1 cellular context compared by ENCODE assay signal in the genomic region with DNA sequence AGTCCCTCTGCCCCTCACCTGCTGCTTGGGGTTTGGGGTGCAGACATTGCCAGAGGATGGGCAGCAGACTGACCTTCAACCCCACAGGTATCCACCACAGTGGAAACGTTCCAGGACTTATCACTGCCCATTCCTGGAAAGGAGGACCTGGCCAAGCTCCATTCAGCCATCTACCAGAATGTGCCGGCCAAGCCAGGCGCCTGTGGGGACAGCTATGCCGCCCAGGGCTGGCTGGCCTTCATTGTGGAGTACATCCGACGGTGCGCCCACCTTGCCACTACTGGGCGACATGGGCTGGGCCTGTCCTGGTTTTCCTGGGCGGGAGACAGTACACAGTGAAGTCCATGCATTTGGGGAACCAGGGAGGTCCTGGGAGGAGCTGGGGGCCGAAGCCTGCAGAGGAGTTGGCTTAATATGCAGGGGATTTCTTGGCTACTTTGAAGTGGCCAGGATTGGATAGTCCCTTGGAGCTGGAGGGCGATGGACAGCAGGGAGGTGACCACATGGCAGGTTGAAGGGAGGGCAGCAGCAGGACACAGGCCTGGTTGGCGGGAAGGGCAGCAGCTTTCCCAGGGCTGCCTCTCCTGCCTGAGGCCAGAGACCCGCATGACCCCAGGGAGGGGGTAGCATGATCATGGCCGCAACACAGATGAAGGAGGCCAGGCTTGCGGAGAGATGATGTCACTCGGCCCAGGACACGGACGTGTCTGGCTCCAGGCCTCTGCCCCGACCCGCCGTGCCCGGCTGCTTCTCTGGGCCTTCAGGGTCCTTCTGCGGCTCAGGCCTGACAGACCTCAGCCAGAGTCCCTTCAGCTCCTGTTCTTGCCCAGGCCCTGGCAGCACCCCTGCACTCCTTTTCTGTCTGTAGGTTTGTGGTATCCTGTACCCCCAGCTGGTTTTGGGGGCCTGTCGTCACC.
TF ChIP-seq lines count a peak whose summit lies in the region.

No MANE protein-coding gene starts in this region.

TF ChIP-seq in GM12878, 131 proteins besides CTCF, POLR2A, EP300 and RAD21:
- TF ChIP-seq GATAD2B (conservative IDR thresholded peaks at IDR 0.05; ENCODE audit: low read depth) (no peak), JUND (IDR thresholded peaks at IDR 0.05; ENCODE audit: low read depth, low read length) (no peak), CREM (IDR thresholded peaks at IDR 0.05; ENCODE audit: low read depth) (no peak), PAX5 (IDR thresholded peaks at IDR 0.05; ENCODE audit: borderline replicate concordance, low read depth, low read length) (no peak), ZNF274 (IDR thresholded peaks at IDR 0.05; ENCODE audit: insufficient read depth, insufficient read length) (no peak), SMARCA5 (IDR thresholded peaks at IDR 0.05) (no peak), NR2F1 (conservative IDR thresholded peaks at IDR 0.05) (no peak), RELA (IDR thresholded peaks at IDR 0.05; ENCODE audit: borderline replicate concordance, partially characterized antibody) (no peak), SP1 (IDR thresholded peaks at IDR 0.05; ENCODE audit: low read depth, low read length) (no peak), STAT1 (conservative IDR thresholded peaks at IDR 0.05) (no peak), BMI1 (IDR thresholded peaks at IDR 0.05; ENCODE audit: borderline replicate concordance) (no peak)
- TF ChIP-seq, protein P1, sequence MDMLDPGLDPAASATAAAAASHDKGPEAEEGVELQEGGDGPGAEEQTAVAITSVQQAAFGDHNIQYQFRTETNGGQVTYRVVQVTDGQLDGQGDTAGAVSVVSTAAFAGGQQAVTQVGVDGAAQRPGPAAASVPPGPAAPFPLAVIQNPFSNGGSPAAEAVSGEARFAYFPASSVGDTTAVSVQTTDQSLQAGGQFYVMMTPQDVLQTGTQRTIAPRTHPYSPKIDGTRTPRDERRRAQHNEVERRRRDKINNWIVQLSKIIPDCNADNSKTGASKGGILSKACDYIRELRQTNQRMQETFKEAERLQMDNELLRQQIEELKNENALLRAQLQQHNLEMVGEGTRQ (IDR thresholded peaks at IDR 0.05; ENCODE audit: borderline replicate concordance, low read depth, low read length), result no peak
- TF ChIP-seq, protein P2, sequence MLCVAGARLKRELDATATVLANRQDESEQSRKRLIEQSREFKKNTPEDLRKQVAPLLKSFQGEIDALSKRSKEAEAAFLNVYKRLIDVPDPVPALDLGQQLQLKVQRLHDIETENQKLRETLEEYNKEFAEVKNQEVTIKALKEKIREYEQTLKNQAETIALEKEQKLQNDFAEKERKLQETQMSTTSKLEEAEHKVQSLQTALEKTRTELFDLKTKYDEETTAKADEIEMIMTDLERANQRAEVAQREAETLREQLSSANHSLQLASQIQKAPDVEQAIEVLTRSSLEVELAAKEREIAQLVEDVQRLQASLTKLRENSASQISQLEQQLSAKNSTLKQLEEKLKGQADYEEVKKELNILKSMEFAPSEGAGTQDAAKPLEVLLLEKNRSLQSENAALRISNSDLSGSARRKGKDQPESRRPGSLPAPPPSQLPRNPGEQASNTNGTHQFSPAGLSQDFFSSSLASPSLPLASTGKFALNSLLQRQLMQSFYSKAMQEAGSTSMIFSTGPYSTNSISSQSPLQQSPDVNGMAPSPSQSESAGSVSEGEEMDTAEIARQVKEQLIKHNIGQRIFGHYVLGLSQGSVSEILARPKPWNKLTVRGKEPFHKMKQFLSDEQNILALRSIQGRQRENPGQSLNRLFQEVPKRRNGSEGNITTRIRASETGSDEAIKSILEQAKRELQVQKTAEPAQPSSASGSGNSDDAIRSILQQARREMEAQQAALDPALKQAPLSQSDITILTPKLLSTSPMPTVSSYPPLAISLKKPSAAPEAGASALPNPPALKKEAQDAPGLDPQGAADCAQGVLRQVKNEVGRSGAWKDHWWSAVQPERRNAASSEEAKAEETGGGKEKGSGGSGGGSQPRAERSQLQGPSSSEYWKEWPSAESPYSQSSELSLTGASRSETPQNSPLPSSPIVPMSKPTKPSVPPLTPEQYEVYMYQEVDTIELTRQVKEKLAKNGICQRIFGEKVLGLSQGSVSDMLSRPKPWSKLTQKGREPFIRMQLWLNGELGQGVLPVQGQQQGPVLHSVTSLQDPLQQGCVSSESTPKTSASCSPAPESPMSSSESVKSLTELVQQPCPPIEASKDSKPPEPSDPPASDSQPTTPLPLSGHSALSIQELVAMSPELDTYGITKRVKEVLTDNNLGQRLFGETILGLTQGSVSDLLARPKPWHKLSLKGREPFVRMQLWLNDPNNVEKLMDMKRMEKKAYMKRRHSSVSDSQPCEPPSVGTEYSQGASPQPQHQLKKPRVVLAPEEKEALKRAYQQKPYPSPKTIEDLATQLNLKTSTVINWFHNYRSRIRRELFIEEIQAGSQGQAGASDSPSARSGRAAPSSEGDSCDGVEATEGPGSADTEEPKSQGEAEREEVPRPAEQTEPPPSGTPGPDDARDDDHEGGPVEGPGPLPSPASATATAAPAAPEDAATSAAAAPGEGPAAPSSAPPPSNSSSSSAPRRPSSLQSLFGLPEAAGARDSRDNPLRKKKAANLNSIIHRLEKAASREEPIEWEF (IDR thresholded peaks at IDR 0.05; ENCODE audit: insufficient replicate concordance, low read depth, low read length), result no peak
- TF ChIP-seq, protein P3, sequence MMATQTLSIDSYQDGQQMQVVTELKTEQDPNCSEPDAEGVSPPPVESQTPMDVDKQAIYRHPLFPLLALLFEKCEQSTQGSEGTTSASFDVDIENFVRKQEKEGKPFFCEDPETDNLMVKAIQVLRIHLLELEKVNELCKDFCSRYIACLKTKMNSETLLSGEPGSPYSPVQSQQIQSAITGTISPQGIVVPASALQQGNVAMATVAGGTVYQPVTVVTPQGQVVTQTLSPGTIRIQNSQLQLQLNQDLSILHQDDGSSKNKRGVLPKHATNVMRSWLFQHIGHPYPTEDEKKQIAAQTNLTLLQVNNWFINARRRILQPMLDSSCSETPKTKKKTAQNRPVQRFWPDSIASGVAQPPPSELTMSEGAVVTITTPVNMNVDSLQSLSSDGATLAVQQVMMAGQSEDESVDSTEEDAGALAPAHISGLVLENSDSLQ (IDR thresholded peaks at IDR 0.05), result no peak
TF ChIP-seq in GM12878: peak in this region for 0.
